Comparison of ENCODE assay signal across 23 cellular contexts in genomic region chr2:231622963-231623362, GRCh38. TPM values are rescaled to one million over a fixed set of nuclear protein-coding genes. Genes with fewer than 3 reads are reported as not detected.
A peak's percentile ranks its signal among the peaks of the same experiment; 100 is the strongest.
DNase-seq lines count a peak whose midpoint lies in the region; ATAC-seq, FAIRE-seq and TF ChIP-seq lines count a peak whose summit lies in the region.
"Had no signal": no experiment of that assay in that cellular context is flagged by ENCODE, and none has a peak within 500 bp of the region (broad histone marks: within the 10 kb centered on the region; RNA-seq: fewer than 3 reads in every experiment).

No MANE protein-coding gene starts in this region.

- in situ Hi-C loops in Panc1 (cut with HindIII; ENCODE audit: low pct_unique_long_range_greater_than_20kb, low sequenced_read_pairs) = no loop called here

- H3K27me3 Mint-ChIP-seq in activated CD4-positive, alpha-beta T cell treated with anti-CD3 and anti-CD28 coated beads, Interleukin-2, amount 10 ng/mL, durations not matched to agents 7 days and 5 days = no peaks in the 10 kb centered on the region
- H3K27me3 Mint-ChIP-seq: CD4-positive, alpha-beta memory T cell had no signal

- H3K36me3 ChIP-seq in Panc1 (ENCODE audit: control insufficient read depth, insufficient read depth, low read length) (no peaks in the 10 kb centered on the region), ovary (no peaks in the 10 kb centered on the region)

- BruUV-seq in Panc1 (replicated peaks; lab: Mats Ljungman, UMichigan) = no TSS peak

- H3K27me3 ChIP-seq in Panc1 (ENCODE audit: control insufficient read depth, insufficient read depth, low read length) = no peaks in the 10 kb centered on the region
- no peaks in the 10 kb centered on the region for H3K27me3 ChIP-seq in ovary

- peaks cover 54% of the 10 kb centered on the region for H3K4me1 Mint-ChIP-seq in activated CD4-positive, alpha-beta T cell treated with anti-CD3 and anti-CD28 coated beads, Interleukin-2, amount 10 ng/mL, durations not matched to agents 7 days and 5 days

- peaks cover 2% of the 10 kb centered on the region for H3K36me3 Mint-ChIP-seq in activated CD4-positive, alpha-beta T cell treated with anti-CD3 and anti-CD28 coated beads, Interleukin-2, amount 10 ng/mL, durations not matched to agents 7 days and 5 days (ENCODE audit: low read depth)
- H3K36me3 Mint-ChIP-seq: CD4-positive, alpha-beta memory T cell had no signal

- intact Hi-C loops in Panc1 (cut with micrococcal nuclease; ENCODE audit: unreplicated experiment) = no loop called here
- intact Hi-C loops in ovary (cut with DNase I) = no loop called here

- no peak overlapping the region for H3K4me3 ChIP-seq in Panc1 (ENCODE audit: low read depth in 2 of 2, low read length in 2 of 2)
- H3K4me3 ChIP-seq in fibroblast of villous mesenchyme (ENCODE audit: low read depth, low read length) = no peak overlapping the region
- H3K4me3 ChIP-seq in ovary = no peak overlapping the region
- H3K4me3 ChIP-seq: A549 had no signal

- POLR2A ChIA-PET in activated CD4-positive, alpha-beta T cell treated with anti-CD3 and anti-CD28 coated beads, Interleukin-2, amount 10 ng/mL, durations not matched to agents 7 days and 5 days (lab: Charles Lee) = no interaction called here
- POLR2A ChIA-PET in Panc1 (lab: Charles Lee) = no interaction called here

- H3K9me3 ChIP-seq in Panc1 (ENCODE audit: control insufficient read depth, insufficient read depth, low read depth, low read length) (no peaks in the 10 kb centered on the region), ovary (no peaks in the 10 kb centered on the region)
- H3K9me3 ChIP-seq: A549, SK-N-SH had no signal

- no peak overlapping the region for H3K4me3 Mint-ChIP-seq in activated CD4-positive, alpha-beta T cell treated with anti-CD3 and anti-CD28 coated beads, Interleukin-2, amount 10 ng/mL, durations not matched to agents 7 days and 5 days

- no peak for TF ChIP-seq POLR2A in ovary (IDR thresholded peaks at IDR 0.05)

- peak overlapping the region; percentile 88 for H3K27ac Mint-ChIP-seq in activated CD4-positive, alpha-beta T cell treated with anti-CD3 and anti-CD28 coated beads, Interleukin-2, amount 10 ng/mL, durations not matched to agents 7 days and 5 days
- H3K27ac Mint-ChIP-seq: CD4-positive, alpha-beta memory T cell had no signal

- peaks cover 26% of the 10 kb centered on the region for H3K4me1 ChIP-seq in Panc1 (ENCODE audit: control insufficient read depth, insufficient read depth, low read length)
- peaks cover 9% of the 10 kb centered on the region for H3K4me1 ChIP-seq in ovary (ENCODE audit: insufficient read depth)

- CTCF ChIA-PET in activated CD4-positive, alpha-beta T cell treated with anti-CD3 and anti-CD28 coated beads, Interleukin-2, amount 10 ng/mL, durations not matched to agents 7 days and 5 days (lab: Charles Lee) = interaction anchor here (0.7 to 2.8 kb wide), 14 partner anchors 8 to 140 kb away, joined by 3 to 12 read pairs (median 4); partner anchors contain the start of gene PTMA
- CTCF ChIA-PET in Panc1 (lab: Charles Lee) = interaction anchor here (0.6 to 0.8 kb wide), 2 partner anchors 50 to 124 kb away, joined by 4 to 7 read pairs; no protein-coding TSS in a partner anchor

- FAIRE-seq in urothelium cell line (lab: Jason Lieb, UNC) = no peak
- FAIRE-seq: A549, HTR-8/SVneo had no signal

- no peak for DNase-seq in activated CD4-positive, alpha-beta T cell treated with anti-CD3 and anti-CD28 coated beads, Interleukin-2, amount 10 ng/mL, durations not matched to agents 7 days and 5 days
- no peak for DNase-seq in activated CD4-positive, alpha-beta T cell treated with anti-CD3 and anti-CD28 coated beads, Interleukin-2, amount 50 U/mL, for 4 hours
- DNase-seq in Panc1 (ENCODE audit: low read depth, low spot score) (no peak), fibroblast of villous mesenchyme (ENCODE audit: low read depth) (peak; percentile 37), urothelium cell line (ENCODE audit: low spot score) (peak; percentile 44), NCI-H345 treated with DMSO at 0.1 percent for 48 hours (lab: John Stamatoyannopoulos, UW; ENCODE audit: unreplicated experiment) (no peak), foreskin melanocyte (no peak), ovary (no peak)
- DNase-seq: CD4-positive, alpha-beta memory T cell; H9; IMR-90; NCI-H1436; NCI-H1930; NCI-H226; NCI-H526; SHP77 treated with DMSO at 0.1 percent for 48 hours; SK-N-SH had no signal

- 93% methylated on average over 10 of the region's 10 CpGs for WGBS in ovary, 3 donors

- H3K9me3 Mint-ChIP-seq in activated CD4-positive, alpha-beta T cell treated with anti-CD3 and anti-CD28 coated beads, Interleukin-2, amount 10 ng/mL, durations not matched to agents 7 days and 5 days = no peaks in the 10 kb centered on the region
- H3K9me3 Mint-ChIP-seq: CD4-positive, alpha-beta memory T cell; H9 had no signal

- TF ChIP-seq CTCF in Panc1 (IDR thresholded peaks at IDR 0.05) = no peak
- TF ChIP-seq CTCF in fibroblast of villous mesenchyme (IDR thresholded peaks at IDR 0.05; ENCODE audit: insufficient read depth, low read depth, low read length) = no peak
- TF ChIP-seq CTCF in ovary (IDR thresholded peaks at IDR 0.05) = no peak

- TF ChIP-seq EP300 in ovary (IDR thresholded peaks at IDR 0.05) = no peak

- H3K27ac ChIP-seq in Panc1 (ENCODE audit: low read length) (peak overlapping the region; percentile 83; the same call in 1 of the 2 replicates), ovary (no peak overlapping the region)
- H3K27ac ChIP-seq: HL-60 had no signal

- no peak for ATAC-seq in Panc1
- ATAC-seq: A549 had no signal

RNA-seq across cellular contexts. Expression of gene TEX44, which starts 30.3 kb away (rescaled TPM):
- not detected for total RNA-seq in activated CD4-positive, alpha-beta T cell treated with anti-CD3 and anti-CD28 coated beads, Interleukin-2, amount 10 ng/mL, durations not matched to agents 7 days and 5 days
- total RNA-seq in Panc1 (2021; ENCODE audit: unreplicated experiment) (not detected), fibroblast of villous mesenchyme (not detected in 2 replicates), ovary (not detected)
- not detected for polyA plus RNA-seq in Panc1 (2012; ENCODE audit: insufficient read length)
- polyA plus RNA-seq in ovary = not detected
- total RNA-seq: CD4-positive, alpha-beta memory T cell; H9; IMR-90; M059J; RPMI7951 had no signal
- polyA plus RNA-seq: A549; BJ; CD4-positive, alpha-beta memory T cell; IMR-90; SK-N-SH had no signal

Comparison
In these comparisons a context has a peak if more than half of its experiments do, and no peak if none do; other contexts are left out.
1. DNase-seq: peak in fibroblast of villous mesenchyme (single experiment) and urothelium cell line (single experiment); none in activated CD4-positive, alpha-beta T cell treated with anti-CD3 and anti-CD28 coated beads, Interleukin-2, amount 10 ng/mL, durations not matched to agents 7 days and 5 days (single experiment), activated CD4-positive, alpha-beta T cell treated with anti-CD3 and anti-CD28 coated beads, Interleukin-2, amount 50 U/mL, for 4 hours (0 of 2), Panc1 (single experiment), NCI-H345 treated with DMSO at 0.1 percent for 48 hours (single experiment), foreskin melanocyte (single experiment) and ovary (0 of 5).